In the genomic region with DNA sequence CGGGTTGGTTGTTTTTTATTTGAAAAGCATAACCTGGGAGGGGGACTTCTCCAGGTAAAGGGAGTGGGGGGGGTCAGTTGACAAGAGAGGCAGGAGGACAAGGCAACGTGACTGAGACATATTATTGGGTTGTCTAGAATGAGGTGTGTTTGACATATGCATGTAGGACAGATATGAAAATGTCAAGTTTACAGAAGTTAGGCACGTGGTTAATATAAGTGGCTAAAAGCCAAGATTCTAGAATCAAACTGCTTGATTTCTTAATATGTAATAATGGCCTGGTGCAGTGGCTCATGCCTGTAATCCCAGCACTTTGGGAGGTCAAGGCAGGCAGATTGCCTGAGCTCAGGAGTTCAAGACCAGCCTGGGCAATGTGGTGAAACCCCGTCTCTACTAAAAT, we compare ENCODE assay signal across 34 cellular contexts.
"Had no signal": no experiment of that assay in that cellular context is flagged by ENCODE, and none has a peak within 500 bp of the region (broad histone marks: within the 10 kb centered on the region; RNA-seq: fewer than 3 reads in every experiment).

No MANE protein-coding gene starts in this region.

- FAIRE-seq: astrocyte, bronchial epithelial cell had no signal

- ATAC-seq: activated naive CD4-positive, alpha-beta T cell treated with anti-CD3 and anti-CD28 coated beads, Interleukin-2, amount 50 U/mL, for 72 hours; activated naive CD8-positive, alpha-beta T cell treated with anti-CD3 and anti-CD28 coated beads, Interleukin-2, amount 50 U/mL, for 24 hours; activated T-cell treated with anti-CD3 and anti-CD28 coated beads, Interleukin-2, amount 50 U/mL, for 4 hours; activated T-cell treated with anti-CD3 and anti-CD28 coated beads, Interleukin-2, amount 50 U/mL, for 72 hours; activated T-helper 17 cell treated with anti-CD3 and anti-CD28 coated beads, Interleukin-2, amount 50 U/mL, for 72 hours; body of pancreas had no signal

- DNase-seq: activated effector memory CD4-positive, alpha-beta T cell treated with anti-CD3 and anti-CD28 coated beads, Interleukin-2, amount 50 U/mL, for 16 hours; activated effector memory CD4-positive, alpha-beta T cell treated with Interleukin-2 at 50 U/mL for 16 hours; activated gamma-delta T cell; activated gamma-delta T cell treated with Interleukin-2 at 50 U/mL for 16 hours; activated naive CD4-positive, alpha-beta T cell; activated naive CD4-positive, alpha-beta T cell treated with anti-CD3 and anti-CD28 coated beads for 36 hours; activated naive CD4-positive, alpha-beta T cell treated with anti-CD3 and anti-CD28 coated beads, Interleukin-2, amount 10 ng/mL, durations not matched to agents 7 days and 5 days; activated naive CD4-positive, alpha-beta T cell treated with anti-CD3 and anti-CD28 coated beads, Interleukin-2, amount 50 U/mL, for 16 hours; activated naive CD4-positive, alpha-beta T cell treated with Interleukin-2 at 50 U/mL for 16 hours; activated naive CD8-positive, alpha-beta T cell treated with anti-CD3 and anti-CD28 coated beads for 36 hours; activated naive CD8-positive, alpha-beta T cell treated with anti-CD3 and anti-CD28 coated beads, Interleukin-2, amount 10 ng/mL, durations not matched to agents 7 days and 5 days; activated naive CD8-positive, alpha-beta T cell treated with anti-CD3 and anti-CD28 coated beads, Interleukin-2, amount 50 U/mL, for 24 hours; activated T-cell treated with anti-CD3 and anti-CD28 coated beads, Interleukin-2, amount 50 U/mL, for 1 hour; activated T-cell treated with anti-CD3 and anti-CD28 coated beads, Interleukin-2, amount 50 U/mL, for 24 hours; activated T-cell treated with anti-CD3 and anti-CD28 coated beads, Interleukin-2, amount 50 U/mL, for 4 hours; activated T-cell treated with anti-CD3 and anti-CD28 coated beads, Interleukin-2, amount 50 U/mL, for 48 hours; activated T-cell treated with anti-CD3 and anti-CD28 coated beads, Interleukin-2, amount 50 U/mL, for 72 hours; adrenal gland; amniotic stem cell; amygdala; anterior cingulate cortex; aorta; body of pancreas; brain microvascular endothelial cell; caudate nucleus; central memory CD4-positive, alpha-beta T cell; cerebellar nuclear complex had no signal

- H3K36me3 ChIP-seq: adrenal gland, ascending aorta, brain microvascular endothelial cell, breast epithelium, cardiac muscle cell had no signal

- H3K4me3 ChIP-seq: adrenal gland, ascending aorta, body of pancreas, breast epithelium, cardiac muscle cell had no signal

- H3K9me3 ChIP-seq: adrenal gland, body of pancreas, breast epithelium had no signal

- H3K27ac ChIP-seq: adrenal gland, ascending aorta, body of pancreas, brain microvascular endothelial cell, breast epithelium, cardiac muscle cell had no signal

- H3K27me3 ChIP-seq: adrenal gland, ascending aorta, body of pancreas, brain microvascular endothelial cell, breast epithelium, cardiac muscle cell had no signal

- H3K4me1 ChIP-seq: adrenal gland, ascending aorta, breast epithelium had no signal
